22 cellular contexts compared by ENCODE assay signal in the genomic region with DNA sequence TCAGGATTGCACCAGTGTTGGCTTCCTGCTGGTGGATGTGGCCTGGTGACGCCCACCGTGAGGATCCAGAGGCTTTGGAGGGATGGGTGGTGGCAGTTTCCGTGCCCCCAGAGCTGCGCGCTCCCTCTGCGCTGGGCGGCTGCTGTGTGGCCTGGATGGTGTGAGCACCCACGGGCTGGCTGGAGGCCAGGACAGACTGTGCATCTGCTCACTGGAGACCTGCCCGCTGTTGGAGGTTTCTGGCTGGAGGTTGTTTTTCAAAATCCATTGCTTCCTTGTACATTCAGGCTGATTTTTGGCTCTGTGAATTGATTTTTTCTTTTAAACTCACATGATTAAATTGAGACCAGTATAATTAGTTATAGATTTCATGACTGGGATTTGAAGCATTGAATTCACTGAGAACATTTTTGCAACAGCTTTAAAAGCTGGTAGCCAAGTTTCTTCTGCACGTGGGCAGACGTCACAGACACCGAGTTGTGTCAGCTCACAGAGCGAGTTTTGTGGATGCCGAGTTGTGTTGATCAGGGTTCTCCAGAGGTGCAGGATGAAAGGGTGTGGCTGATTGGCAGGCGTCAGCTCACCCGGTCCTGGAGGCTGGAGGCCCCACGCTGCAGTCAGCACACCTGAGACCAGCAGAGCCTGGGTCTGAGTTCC.
DNase-seq lines count a peak whose midpoint lies in the region; ATAC-seq and TF ChIP-seq lines count a peak whose summit lies in the region.
"Had no signal": no experiment of that assay in that cellular context is flagged by ENCODE, and none has a peak within 500 bp of the region (broad histone marks: within the 10 kb centered on the region; RNA-seq: fewer than 3 reads in every experiment).

No MANE protein-coding gene starts in this region.

- peak overlapping the region; percentile 19 for H3K27ac Mint-ChIP-seq in neural crest cell (ENCODE audit: unreplicated experiment)
- H3K27ac Mint-ChIP-seq in GM23338: no peak overlapping the region
- no peak overlapping the region for H3K27ac Mint-ChIP-seq in HFFc6
- H3K27ac Mint-ChIP-seq: B cell had no signal

- intact Hi-C loops in left ventricle myocardium superior (cut with micrococcal nuclease) (no loop called here), left ventricle myocardium inferior (cut with micrococcal nuclease) (no loop called here)

- H3K9me3 Mint-ChIP-seq in neural crest cell: no peaks in the 10 kb centered on the region
- H3K9me3 Mint-ChIP-seq in GM23338: no peaks in the 10 kb centered on the region
- peaks cover 5% of the 10 kb centered on the region; the same call in 1 of the 2 replicates for H3K9me3 Mint-ChIP-seq in HFFc6

- H3K4me3 ChIP-seq in left ventricle myocardium inferior (no peak overlapping the region), GM23338 (no peak overlapping the region)
- H3K4me3 ChIP-seq: cardiac muscle cell, K562, tibial artery had no signal

- H3K36me3 Mint-ChIP-seq in neural crest cell (ENCODE audit: low read depth) (no peaks in the 10 kb centered on the region), GM23338 (ENCODE audit: low read depth) (no peaks in the 10 kb centered on the region), HFFc6 (ENCODE audit: low read depth) (0 out of 2 replicates have a peak, but pooled peaks cover 4% of the 10 kb centered on the region)

- H3K4me1 ChIP-seq in left ventricle myocardium inferior (no peaks in the 10 kb centered on the region), GM23338 (ENCODE audit: insufficient read depth) (no peaks in the 10 kb centered on the region)
- H3K4me1 ChIP-seq: Caco-2 had no signal

- H3K9me2 ChIP-seq in GM23338 (ENCODE audit: insufficient read depth): no peaks in the 10 kb centered on the region

- no peaks in the 10 kb centered on the region for H3F3A ChIP-seq in GM23338 (replicated peaks; ENCODE audit: low read depth)

- H4K20me1 ChIP-seq in GM23338 (replicated peaks; ENCODE audit: insufficient read depth): no peaks in the 10 kb centered on the region

- peaks cover 49% of the 10 kb centered on the region for H3K27me3 ChIP-seq in left ventricle myocardium inferior (ENCODE audit: low read depth)
- no peaks in the 10 kb centered on the region for H3K27me3 ChIP-seq in GM23338 (ENCODE audit: insufficient read depth)
- H3K27me3 ChIP-seq: cardiac muscle cell had no signal

- no peaks in the 10 kb centered on the region for H3K9me3 ChIP-seq in left ventricle myocardium inferior (replicated peaks)
- H3K9me3 ChIP-seq: Caco-2, tibial artery had no signal

- no peak overlapping the region for H2AFZ ChIP-seq in GM23338

- H3K36me3 ChIP-seq in left ventricle myocardium inferior (no peaks in the 10 kb centered on the region), GM23338 (ENCODE audit: insufficient read depth) (no peaks in the 10 kb centered on the region)
- H3K36me3 ChIP-seq: cardiac muscle cell, tibial artery had no signal

- H3K27ac ChIP-seq in left ventricle myocardium inferior (replicated peaks) (no peak overlapping the region), GM23338 (ENCODE audit: low read depth) (no peak overlapping the region)
- H3K27ac ChIP-seq: cardiac muscle cell, tibial artery, VCaP had no signal

- H3K27me3 Mint-ChIP-seq in neural crest cell (ENCODE audit: low read depth) (no peaks in the 10 kb centered on the region), GM23338 (ENCODE audit: insufficient read depth, low read depth, poor library complexity) (peaks cover 13% of the 10 kb centered on the region), HFFc6 (ENCODE audit: insufficient read depth) (no peaks in the 10 kb centered on the region; the same call in none of the 2 replicates)
- H3K27me3 Mint-ChIP-seq: B cell had no signal

- H3K4me2 ChIP-seq in GM23338: no peak overlapping the region

- no peaks in the 10 kb centered on the region for H3K79me2 ChIP-seq in GM23338 (replicated peaks; ENCODE audit: insufficient read depth)

- H3K4me1 Mint-ChIP-seq in neural crest cell (no peaks in the 10 kb centered on the region), GM23338 (peaks cover 2% of the 10 kb centered on the region), HFFc6 (ENCODE audit: low read depth) (no peaks in the 10 kb centered on the region)
- H3K4me1 Mint-ChIP-seq: B cell had no signal

- DNase-seq in NCI-H2196 (lab: John Stamatoyannopoulos, UW; ENCODE audit: unreplicated experiment) (peak; percentile 9), NCI-H2196 treated with DMSO at 0.1 percent for 48 hours (lab: John Stamatoyannopoulos, UW; ENCODE audit: unreplicated experiment) (no peak), left ventricle myocardium superior (peak; percentile 24), left ventricle myocardium inferior (no peak), neural crest cell (ENCODE audit: low read depth, low spot score) (no peak), GM23338 (ENCODE audit: low spot score) (no peak), C1 segment of cervical spinal cord (lab: John Stamatoyannopoulos, UW) (no peak), HFFc6 (no peak)
- DNase-seq: activated CD4-positive, alpha-beta T cell treated with anti-CD3 and anti-CD28 coated beads, Interleukin-2, amount 50 U/mL, for 1 hour; activated gamma-delta T cell treated with Interleukin-2 at 50 U/mL for 16 hours; amniotic stem cell; Caco-2; NCI-H1930; NCI-H345; stimulated activated CD4-positive, alpha-beta T cell treated with anti-CD3 and anti-CD28 coated beads, Interleukin-4, amount 100 ng/mL, for 4 hours; stimulated activated naive CD8-positive, alpha-beta T cell treated with anti-CD3 and anti-CD28 coated beads, Interleukin-15, Interleukin-2, amounts not matched to agents 100 U/mL and 50 U/mL, for 24 hours; tibial artery had no signal

- ATAC-seq in left ventricle myocardium superior (no peak), GM23338 (no peak)
- ATAC-seq: K562; Panc1; stimulated activated naive CD8-positive, alpha-beta T cell treated with anti-CD3 and anti-CD28 coated beads, Interleukin-15, Interleukin-2, amounts not matched to agents 100 U/mL and 50 U/mL, for 24 hours had no signal

- TF ChIP-seq CTCF in left ventricle myocardium inferior (IDR thresholded peaks at IDR 0.05; ENCODE audit: borderline replicate concordance) (no peak), neural crest cell (conservative IDR thresholded peaks at IDR 0.05) (no peak), GM23338 (conservative IDR thresholded peaks at IDR 0.05; ENCODE audit: low read depth in 2 of 2) (no peak), HFFc6 (IDR thresholded peaks at IDR 0.05) (no peak)

- no peak overlapping the region for H3K4me3 Mint-ChIP-seq in neural crest cell
- H3K4me3 Mint-ChIP-seq in GM23338: no peak overlapping the region
- no peak overlapping the region for H3K4me3 Mint-ChIP-seq in HFFc6
- H3K4me3 Mint-ChIP-seq: B cell had no signal

TF ChIP-seq in GM23338, 12 proteins besides CTCF, POLR2A, EP300 and RAD21 (continues in another document):
- TF ChIP-seq, protein P1, sequence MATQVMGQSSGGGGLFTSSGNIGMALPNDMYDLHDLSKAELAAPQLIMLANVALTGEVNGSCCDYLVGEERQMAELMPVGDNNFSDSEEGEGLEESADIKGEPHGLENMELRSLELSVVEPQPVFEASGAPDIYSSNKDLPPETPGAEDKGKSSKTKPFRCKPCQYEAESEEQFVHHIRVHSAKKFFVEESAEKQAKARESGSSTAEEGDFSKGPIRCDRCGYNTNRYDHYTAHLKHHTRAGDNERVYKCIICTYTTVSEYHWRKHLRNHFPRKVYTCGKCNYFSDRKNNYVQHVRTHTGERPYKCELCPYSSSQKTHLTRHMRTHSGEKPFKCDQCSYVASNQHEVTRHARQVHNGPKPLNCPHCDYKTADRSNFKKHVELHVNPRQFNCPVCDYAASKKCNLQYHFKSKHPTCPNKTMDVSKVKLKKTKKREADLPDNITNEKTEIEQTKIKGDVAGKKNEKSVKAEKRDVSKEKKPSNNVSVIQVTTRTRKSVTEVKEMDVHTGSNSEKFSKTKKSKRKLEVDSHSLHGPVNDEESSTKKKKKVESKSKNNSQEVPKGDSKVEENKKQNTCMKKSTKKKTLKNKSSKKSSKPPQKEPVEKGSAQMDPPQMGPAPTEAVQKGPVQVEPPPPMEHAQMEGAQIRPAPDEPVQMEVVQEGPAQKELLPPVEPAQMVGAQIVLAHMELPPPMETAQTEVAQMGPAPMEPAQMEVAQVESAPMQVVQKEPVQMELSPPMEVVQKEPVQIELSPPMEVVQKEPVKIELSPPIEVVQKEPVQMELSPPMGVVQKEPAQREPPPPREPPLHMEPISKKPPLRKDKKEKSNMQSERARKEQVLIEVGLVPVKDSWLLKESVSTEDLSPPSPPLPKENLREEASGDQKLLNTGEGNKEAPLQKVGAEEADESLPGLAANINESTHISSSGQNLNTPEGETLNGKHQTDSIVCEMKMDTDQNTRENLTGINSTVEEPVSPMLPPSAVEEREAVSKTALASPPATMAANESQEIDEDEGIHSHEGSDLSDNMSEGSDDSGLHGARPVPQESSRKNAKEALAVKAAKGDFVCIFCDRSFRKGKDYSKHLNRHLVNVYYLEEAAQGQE (IDR thresholded peaks at IDR 0.05; ENCODE audit: unreplicated experiment): no peak
- TF ChIP-seq ZNF331 (CRISPR knock-in tag; IDR thresholded peaks at IDR 0.05; ENCODE audit: low read depth) (no peak), EZH2 (IDR thresholded peaks at IDR 0.05; ENCODE audit: low read depth, unreplicated experiment) (no peak), STAT1 (IDR thresholded peaks at IDR 0.05; ENCODE audit: unreplicated experiment) (no peak)

Comparison
In these comparisons a context has a peak if more than half of its experiments do, and no peak if none do; other contexts are left out.
1. DNase-seq: peak in NCI-H2196 (single experiment) and left ventricle myocardium superior (single experiment); none in NCI-H2196 treated with DMSO at 0.1 percent for 48 hours (single experiment), left ventricle myocardium inferior (single experiment), neural crest cell (single experiment), GM23338 (single experiment), C1 segment of cervical spinal cord (0 of 14) and HFFc6 (single experiment).